ENCODE assay signal across 18 cellular contexts in genomic region chr2:106560773-106561172, GRCh38.
DNase-seq lines count a peak whose midpoint lies in the region; TF ChIP-seq lines count a peak whose summit lies in the region.
"Had no signal": no experiment of that assay in that cellular context is flagged by ENCODE, and none has a peak within 500 bp of the region (broad histone marks: within the 10 kb centered on the region; RNA-seq: fewer than 3 reads in every experiment).

No MANE protein-coding gene starts in this region.

- H3K9me3 Mint-ChIP-seq in type B pancreatic cell, result peaks cover 6% of the 10 kb centered on the region
- no peaks in the 10 kb centered on the region for H3K9me3 Mint-ChIP-seq in activated T-helper 1 cell treated with anti-CD3 and anti-CD28 coated beads, Interleukin-12 subunit alpha, Interleukin-12 subunit beta, Interleukin-2, Interleukin-4 antibody, amounts not matched to agents 30 ng/mL and 10 ng/mL and 1 ng/mL, durations not matched to agents 14 hours and 24 hours and 36 hours

- WGBS in esophagus muscularis mucosa, result 87% methylated on average over 1 of the region's 1 CpG
- no CpG with 5 or more reads among the region's 1 CpG for WGBS in neuronal stem cell (ENCODE audit: extremely low coverage in 2 of 2, insufficient read length in 2 of 2, insufficient replicate concordance in 1 of 2), 2 donors

- H2AFZ ChIP-seq in neuronal stem cell (ENCODE audit: low read length), result no peak overlapping the region

- DNase-seq in DMS 273 (lab: John Stamatoyannopoulos, UW; ENCODE audit: unreplicated experiment), result peak; percentile 19
- DNase-seq in DMS 273 treated with DMSO at 0.1 percent for 48 hours (lab: John Stamatoyannopoulos, UW), result no peak
- no peak for DNase-seq in esophagus muscularis mucosa (ENCODE audit: extremely low spot score)
- DNase-seq in neuronal stem cell (ENCODE audit: low spot score), result no peak
- DNase-seq in type B pancreatic cell (ENCODE audit: extremely low spot score, unreplicated experiment), result no peak
- DNase-seq in HAP-1 (ENCODE audit: low spot score in 2 of 2), result no peak
- no peak for DNase-seq in SW480 (ENCODE audit: low spot score)
- DNase-seq in activated T-helper 1 cell treated with anti-CD3 and anti-CD28 coated beads, Interleukin-12 subunit alpha, Interleukin-12 subunit beta, Interleukin-2, Interleukin-4 antibody, amounts not matched to agents 30 ng/mL and 10 ng/mL and 1 ng/mL, durations not matched to agents 14 hours and 24 hours and 36 hours (ENCODE audit: low spot score), result no peak
- DNase-seq: 8988T; CD4-positive, CD25-positive, alpha-beta regulatory T cell; COR-L47; GF-D8; GOT3; NCI-H510A; NCI-H748 treated with DMSO at 0.1 percent for 48 hours; OCI-M1 had no signal

- H3K9ac ChIP-seq in neuronal stem cell (ENCODE audit: low read depth, low read length, poor library complexity), result no peak overlapping the region

- peak overlapping the region; percentile 3 for H2AK5ac ChIP-seq in neuronal stem cell (ENCODE audit: low read depth, low read length)

- peaks cover 3% of the 10 kb centered on the region for H3K27me3 Mint-ChIP-seq in type B pancreatic cell
- H3K27me3 Mint-ChIP-seq in activated T-helper 1 cell treated with anti-CD3 and anti-CD28 coated beads, Interleukin-12 subunit alpha, Interleukin-12 subunit beta, Interleukin-2, Interleukin-4 antibody, amounts not matched to agents 30 ng/mL and 10 ng/mL and 1 ng/mL, durations not matched to agents 14 hours and 24 hours and 36 hours (ENCODE audit: insufficient read depth), result peaks cover 8% of the 10 kb centered on the region

- no peak overlapping the region for H3K4me2 ChIP-seq in neuronal stem cell (ENCODE audit: insufficient read depth, low read length, poor library complexity, severe bottlenecking)

- H3K4me3 Mint-ChIP-seq in type B pancreatic cell, result no peak overlapping the region
- H3K4me3 Mint-ChIP-seq in activated T-helper 1 cell treated with anti-CD3 and anti-CD28 coated beads, Interleukin-12 subunit alpha, Interleukin-12 subunit beta, Interleukin-2, Interleukin-4 antibody, amounts not matched to agents 30 ng/mL and 10 ng/mL and 1 ng/mL, durations not matched to agents 14 hours and 24 hours and 36 hours, result no peak overlapping the region
- H3K4me3 Mint-ChIP-seq: B cell; CD4-positive, CD25-positive, alpha-beta regulatory T cell had no signal

- no peaks in the 10 kb centered on the region for H3K79me1 ChIP-seq in neuronal stem cell (ENCODE audit: low read depth, low read length)

- no peak for TF ChIP-seq POLR2A in esophagus muscularis mucosa (IDR thresholded peaks at IDR 0.05; ENCODE audit: low read depth)

- H3K4me1 ChIP-seq in esophagus muscularis mucosa, result peaks cover 20 to 56% (median 55%) of the 10 kb centered on the region in 4 donors
- H3K4me1 ChIP-seq in neuronal stem cell (ENCODE audit: control insufficient read depth in 2 of 2, insufficient read depth in 1 of 2, low read depth in 1 of 2, low read length in 2 of 2), result no peaks in the 10 kb centered on the region
- H3K4me1 ChIP-seq in HAP-1, result no peaks in the 10 kb centered on the region

- no peak overlapping the region for H3K14ac ChIP-seq in neuronal stem cell (ENCODE audit: low read length)

- in situ Hi-C loops in HAP-1 (cut with MboI; ENCODE audit: low sequenced_read_pairs), result no loop called here

- H2BK15ac ChIP-seq in neuronal stem cell (ENCODE audit: low read length), result no peak overlapping the region

- no peak overlapping the region for H4K8ac ChIP-seq in neuronal stem cell (ENCODE audit: low read depth, low read length)

- peak overlapping the region; percentile 36 for H3K27ac Mint-ChIP-seq in type B pancreatic cell
- no peak overlapping the region for H3K27ac Mint-ChIP-seq in activated T-helper 1 cell treated with anti-CD3 and anti-CD28 coated beads, Interleukin-12 subunit alpha, Interleukin-12 subunit beta, Interleukin-2, Interleukin-4 antibody, amounts not matched to agents 30 ng/mL and 10 ng/mL and 1 ng/mL, durations not matched to agents 14 hours and 24 hours and 36 hours
- H3K27ac Mint-ChIP-seq: B cell; CD4-positive, CD25-positive, alpha-beta regulatory T cell had no signal

- intact Hi-C loops in esophagus muscularis mucosa (cut with DNase I), result no loop called here
- intact Hi-C loops in activated T-helper 1 cell treated with anti-CD3 and anti-CD28 coated beads, Interleukin-12 subunit alpha, Interleukin-12 subunit beta, Interleukin-2, Interleukin-4 antibody, amounts not matched to agents 30 ng/mL and 10 ng/mL and 1 ng/mL, durations not matched to agents 14 hours and 24 hours and 36 hours (cut with micrococcal nuclease), result no loop called here

- H3K36me3 Mint-ChIP-seq in type B pancreatic cell, result no peaks in the 10 kb centered on the region
- no peaks in the 10 kb centered on the region for H3K36me3 Mint-ChIP-seq in activated T-helper 1 cell treated with anti-CD3 and anti-CD28 coated beads, Interleukin-12 subunit alpha, Interleukin-12 subunit beta, Interleukin-2, Interleukin-4 antibody, amounts not matched to agents 30 ng/mL and 10 ng/mL and 1 ng/mL, durations not matched to agents 14 hours and 24 hours and 36 hours (ENCODE audit: low read depth)
- H3K36me3 Mint-ChIP-seq: CD4-positive, CD25-positive, alpha-beta regulatory T cell had no signal

- peaks cover 25% of the 10 kb centered on the region for H3K4me1 Mint-ChIP-seq in type B pancreatic cell (ENCODE audit: unreplicated experiment)
- peaks cover 2% of the 10 kb centered on the region for H3K4me1 Mint-ChIP-seq in activated T-helper 1 cell treated with anti-CD3 and anti-CD28 coated beads, Interleukin-12 subunit alpha, Interleukin-12 subunit beta, Interleukin-2, Interleukin-4 antibody, amounts not matched to agents 30 ng/mL and 10 ng/mL and 1 ng/mL, durations not matched to agents 14 hours and 24 hours and 36 hours (ENCODE audit: low read depth)
- H3K4me1 Mint-ChIP-seq: B cell had no signal

- H3K9me3 ChIP-seq in esophagus muscularis mucosa, result no peaks in the 10 kb centered on the region
- H3K9me3 ChIP-seq in neuronal stem cell (replicated peaks in 1 of 2; ENCODE audit: control insufficient read depth in 2 of 2, insufficient read depth in 1 of 2, low read depth in 1 of 2, low read length in 2 of 2), result peaks cover 0 to 4% of the 10 kb centered on the region in 2 donors
- H3K9me3 ChIP-seq in HAP-1, result no peaks in the 10 kb centered on the region

- H3K18ac ChIP-seq in neuronal stem cell (ENCODE audit: low read length), result no peak overlapping the region

- no peaks in the 10 kb centered on the region for H3K27me3 ChIP-seq in esophagus muscularis mucosa
- H3K27me3 ChIP-seq in neuronal stem cell (ENCODE audit: control insufficient read depth in 3 of 3, insufficient read depth in 3 of 3, low read depth in 1 of 3, low read length in 3 of 3), result no peaks in the 10 kb centered on the region
- H3K27me3 ChIP-seq in HAP-1 (ENCODE audit: low read depth), result no peaks in the 10 kb centered on the region

- H2BK12ac ChIP-seq in neuronal stem cell (ENCODE audit: low read length), result no peak overlapping the region

- TF ChIP-seq CTCF in esophagus muscularis mucosa (IDR thresholded peaks at IDR 0.05) (no peak), type B pancreatic cell (conservative IDR thresholded peaks at IDR 0.05) (no peak)

- H3K23ac ChIP-seq in neuronal stem cell (ENCODE audit: low read depth, low read length, poor library complexity), result no peak overlapping the region

- H3K4me3 ChIP-seq in esophagus muscularis mucosa (no peak overlapping the region), neuronal stem cell (ENCODE audit: low read length in 2 of 2) (peak overlapping the region in 1 of 2 donors; percentile 35), HAP-1 (no peak overlapping the region)
- H3K4me3 ChIP-seq: K562 had no signal

- no peak overlapping the region for H2BK5ac ChIP-seq in neuronal stem cell (ENCODE audit: low read length)

- peak overlapping the region; percentile 1 to 69 (median 62) for H3K27ac ChIP-seq in esophagus muscularis mucosa (replicated peaks in 1 of 4)
- no peak overlapping the region for H3K27ac ChIP-seq in neuronal stem cell (replicated peaks; ENCODE audit: low read length)

- H3K4ac ChIP-seq in neuronal stem cell (ENCODE audit: low read length), result no peak overlapping the region

- H3K36me3 ChIP-seq in esophagus muscularis mucosa, result no peaks in the 10 kb centered on the region
- H3K36me3 ChIP-seq in neuronal stem cell (replicated peaks in 1 of 2; ENCODE audit: control insufficient read depth in 2 of 2, insufficient read depth in 2 of 2, low read length in 2 of 2), result no peaks in the 10 kb centered on the region
- no peaks in the 10 kb centered on the region for H3K36me3 ChIP-seq in HAP-1 (replicated peaks)

- H4K91ac ChIP-seq in neuronal stem cell (ENCODE audit: low read depth, low read length, poor library complexity), result peak overlapping the region; percentile 3

- no peak overlapping the region for H2BK120ac ChIP-seq in neuronal stem cell (ENCODE audit: low read depth, low read length)

- no peak for TF ChIP-seq EP300 in esophagus muscularis mucosa (IDR thresholded peaks at IDR 0.05)
